Comparison of ENCODE assay signal across 1 cellular context in the genomic region with DNA sequence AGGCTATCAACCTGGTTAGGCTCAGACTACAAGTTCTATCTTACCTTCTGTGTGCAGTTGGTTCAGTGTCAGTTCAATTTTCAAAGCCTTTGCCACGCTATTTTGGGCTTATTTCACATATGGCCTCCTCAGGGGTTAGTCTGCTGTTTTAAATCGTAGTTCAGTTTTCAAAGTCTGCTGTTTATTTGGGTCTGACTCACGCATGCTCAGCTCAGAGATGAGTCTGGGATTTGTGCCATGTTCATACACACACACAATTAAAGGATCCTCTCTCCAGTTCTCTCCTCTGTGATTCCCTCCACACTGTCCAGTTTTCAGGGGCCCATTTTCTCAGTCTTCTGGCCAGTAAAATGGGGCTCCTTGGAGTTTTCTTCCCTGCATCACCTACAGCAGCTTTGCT.
TF ChIP-seq lines count a peak whose summit lies in the region.

No MANE protein-coding gene starts in this region.

TF ChIP-seq in HepG2, 621 proteins besides CTCF, POLR2A, EP300 and RAD21:
- TF ChIP-seq, protein P1, sequence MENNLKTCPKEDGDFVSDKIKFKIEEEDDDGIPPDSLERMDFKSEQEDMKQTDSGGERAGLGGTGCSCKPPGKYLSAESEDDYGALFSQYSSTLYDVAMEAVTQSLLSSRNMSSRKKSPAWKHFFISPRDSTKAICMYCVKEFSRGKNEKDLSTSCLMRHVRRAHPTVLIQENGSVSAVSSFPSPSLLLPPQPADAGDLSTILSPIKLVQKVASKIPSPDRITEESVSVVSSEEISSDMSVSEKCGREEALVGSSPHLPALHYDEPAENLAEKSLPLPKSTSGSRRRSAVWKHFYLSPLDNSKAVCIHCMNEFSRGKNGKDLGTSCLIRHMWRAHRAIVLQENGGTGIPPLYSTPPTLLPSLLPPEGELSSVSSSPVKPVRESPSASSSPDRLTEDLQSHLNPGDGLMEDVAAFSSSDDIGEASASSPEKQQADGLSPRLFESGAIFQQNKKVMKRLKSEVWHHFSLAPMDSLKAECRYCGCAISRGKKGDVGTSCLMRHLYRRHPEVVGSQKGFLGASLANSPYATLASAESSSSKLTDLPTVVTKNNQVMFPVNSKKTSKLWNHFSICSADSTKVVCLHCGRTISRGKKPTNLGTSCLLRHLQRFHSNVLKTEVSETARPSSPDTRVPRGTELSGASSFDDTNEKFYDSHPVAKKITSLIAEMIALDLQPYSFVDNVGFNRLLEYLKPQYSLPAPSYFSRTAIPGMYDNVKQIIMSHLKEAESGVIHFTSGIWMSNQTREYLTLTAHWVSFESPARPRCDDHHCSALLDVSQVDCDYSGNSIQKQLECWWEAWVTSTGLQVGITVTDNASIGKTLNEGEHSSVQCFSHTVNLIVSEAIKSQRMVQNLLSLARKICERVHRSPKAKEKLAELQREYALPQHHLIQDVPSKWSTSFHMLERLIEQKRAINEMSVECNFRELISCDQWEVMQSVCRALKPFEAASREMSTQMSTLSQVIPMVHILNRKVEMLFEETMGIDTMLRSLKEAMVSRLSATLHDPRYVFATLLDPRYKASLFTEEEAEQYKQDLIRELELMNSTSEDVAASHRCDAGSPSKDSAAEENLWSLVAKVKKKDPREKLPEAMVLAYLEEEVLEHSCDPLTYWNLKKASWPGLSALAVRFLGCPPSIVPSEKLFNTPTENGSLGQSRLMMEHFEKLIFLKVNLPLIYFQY (CRISPR knock-in tag; IDR thresholded peaks at IDR 0.05; ENCODE audit: borderline replicate concordance): no peak
- no peak for TF ChIP-seq ZNF44 (CRISPR knock-in tag; IDR thresholded peaks at IDR 0.05)
- no peak for TF ChIP-seq ZMAT3 (CRISPR knock-in tag; conservative IDR thresholded peaks at IDR 0.05)
- TF ChIP-seq, protein P2, sequence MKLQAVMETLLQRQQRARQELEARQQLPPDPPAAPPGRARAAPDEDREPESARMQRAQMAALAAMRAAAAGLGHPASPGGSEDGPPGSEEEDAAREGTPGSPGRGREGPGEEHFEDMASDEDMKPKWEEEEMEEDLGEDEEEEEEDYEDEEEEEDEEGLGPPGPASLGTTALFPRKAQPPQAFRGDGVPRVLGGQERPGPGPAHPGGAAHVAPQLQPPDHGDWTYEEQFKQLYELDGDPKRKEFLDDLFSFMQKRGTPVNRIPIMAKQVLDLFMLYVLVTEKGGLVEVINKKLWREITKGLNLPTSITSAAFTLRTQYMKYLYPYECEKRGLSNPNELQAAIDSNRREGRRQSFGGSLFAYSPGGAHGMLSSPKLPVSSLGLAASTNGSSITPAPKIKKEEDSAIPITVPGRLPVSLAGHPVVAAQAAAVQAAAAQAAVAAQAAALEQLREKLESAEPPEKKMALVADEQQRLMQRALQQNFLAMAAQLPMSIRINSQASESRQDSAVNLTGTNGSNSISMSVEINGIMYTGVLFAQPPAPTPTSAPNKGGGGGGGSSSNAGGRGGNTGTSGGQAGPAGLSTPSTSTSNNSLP (IDR thresholded peaks at IDR 0.05; ENCODE audit: low read depth, low read length): no peak
- no peak for TF ChIP-seq ZNF451 (CRISPR knock-in tag; IDR thresholded peaks at IDR 0.05)
- no peak for TF ChIP-seq RXRB (CRISPR knock-in tag; IDR thresholded peaks at IDR 0.05; ENCODE audit: borderline replicate concordance)
- TF ChIP-seq, protein P3, sequence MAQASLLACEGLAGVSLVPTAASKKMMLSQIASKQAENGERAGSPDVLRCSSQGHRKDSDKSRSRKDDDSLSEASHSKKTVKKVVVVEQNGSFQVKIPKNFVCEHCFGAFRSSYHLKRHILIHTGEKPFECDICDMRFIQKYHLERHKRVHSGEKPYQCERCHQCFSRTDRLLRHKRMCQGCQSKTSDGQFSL (CRISPR knock-in tag; IDR thresholded peaks at IDR 0.05): no peak
- no peak for TF ChIP-seq ZNF263 (CRISPR knock-in tag; IDR thresholded peaks at IDR 0.05)
- TF ChIP-seq CBX2 (IDR thresholded peaks at IDR 0.05; ENCODE audit: low read depth, low read length): no peak
- TF ChIP-seq CBX2 (CRISPR knock-in tag; IDR thresholded peaks at IDR 0.05; ENCODE audit: low read depth): no peak
- TF ChIP-seq, protein P4, sequence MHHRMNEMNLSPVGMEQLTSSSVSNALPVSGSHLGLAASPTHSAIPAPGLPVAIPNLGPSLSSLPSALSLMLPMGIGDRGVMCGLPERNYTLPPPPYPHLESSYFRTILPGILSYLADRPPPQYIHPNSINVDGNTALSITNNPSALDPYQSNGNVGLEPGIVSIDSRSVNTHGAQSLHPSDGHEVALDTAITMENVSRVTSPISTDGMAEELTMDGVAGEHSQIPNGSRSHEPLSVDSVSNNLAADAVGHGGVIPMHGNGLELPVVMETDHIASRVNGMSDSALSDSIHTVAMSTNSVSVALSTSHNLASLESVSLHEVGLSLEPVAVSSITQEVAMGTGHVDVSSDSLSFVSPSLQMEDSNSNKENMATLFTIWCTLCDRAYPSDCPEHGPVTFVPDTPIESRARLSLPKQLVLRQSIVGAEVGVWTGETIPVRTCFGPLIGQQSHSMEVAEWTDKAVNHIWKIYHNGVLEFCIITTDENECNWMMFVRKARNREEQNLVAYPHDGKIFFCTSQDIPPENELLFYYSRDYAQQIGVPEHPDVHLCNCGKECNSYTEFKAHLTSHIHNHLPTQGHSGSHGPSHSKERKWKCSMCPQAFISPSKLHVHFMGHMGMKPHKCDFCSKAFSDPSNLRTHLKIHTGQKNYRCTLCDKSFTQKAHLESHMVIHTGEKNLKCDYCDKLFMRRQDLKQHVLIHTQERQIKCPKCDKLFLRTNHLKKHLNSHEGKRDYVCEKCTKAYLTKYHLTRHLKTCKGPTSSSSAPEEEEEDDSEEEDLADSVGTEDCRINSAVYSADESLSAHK (CRISPR knock-in tag; IDR thresholded peaks at IDR 0.05; ENCODE audit: borderline replicate concordance): no peak
- TF ChIP-seq XRCC5 (optimal IDR thresholded peaks at IDR 0.05; ENCODE audit: low read length): no peak
- TF ChIP-seq, protein P5, sequence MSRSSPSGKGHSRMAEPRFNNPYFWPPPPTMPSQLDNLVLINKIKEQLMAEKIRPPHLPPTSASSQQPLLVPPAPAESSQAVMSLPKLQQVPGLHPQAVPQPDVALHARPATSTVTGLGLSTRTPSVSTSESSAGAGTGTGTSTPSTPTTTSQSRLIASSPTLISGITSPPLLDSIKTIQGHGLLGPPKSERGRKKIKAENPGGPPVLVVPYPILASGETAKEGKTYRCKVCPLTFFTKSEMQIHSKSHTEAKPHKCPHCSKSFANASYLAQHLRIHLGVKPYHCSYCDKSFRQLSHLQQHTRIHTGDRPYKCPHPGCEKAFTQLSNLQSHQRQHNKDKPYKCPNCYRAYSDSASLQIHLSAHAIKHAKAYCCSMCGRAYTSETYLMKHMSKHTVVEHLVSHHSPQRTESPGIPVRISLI (CRISPR knock-in tag; IDR thresholded peaks at IDR 0.05; ENCODE audit: borderline replicate concordance): no peak
- TF ChIP-seq HNF4G (IDR thresholded peaks at IDR 0.05; ENCODE audit: borderline replicate concordance, low read depth, low read length): no peak
- TF ChIP-seq HNF4G (CRISPR knock-in tag; IDR thresholded peaks at IDR 0.05; ENCODE audit: borderline replicate concordance, low read depth): no peak
- no peak for TF ChIP-seq GPN1 (CRISPR knock-in tag; IDR thresholded peaks at IDR 0.05; ENCODE audit: borderline replicate concordance)
- TF ChIP-seq RFXANK (CRISPR knock-in tag; IDR thresholded peaks at IDR 0.05): no peak
- TF ChIP-seq ZNF34 (CRISPR knock-in tag; IDR thresholded peaks at IDR 0.05; ENCODE audit: borderline replicate concordance): no peak
